Comparison of ENCODE assay signal across 11 cellular contexts in genomic region chr6:166308769-166309589, GRCh38. TPM values are rescaled to one million over a fixed set of nuclear protein-coding genes. Genes with fewer than 3 reads are reported as not detected.
DNase-seq lines count a peak whose midpoint lies in the region; ATAC-seq and TF ChIP-seq lines count a peak whose summit lies in the region.
"Had no signal": no experiment of that assay in that cellular context is flagged by ENCODE, and none has a peak within 500 bp of the region (broad histone marks: within the 10 kb centered on the region; RNA-seq: fewer than 3 reads in every experiment).

No MANE protein-coding gene starts in this region.

- no peak for DNase-seq in H7
- DNase-seq in WTC11 (ENCODE audit: low spot score): no peak
- no peak for DNase-seq in lower lobe of right lung
- DNase-seq in mucosa of gallbladder (ENCODE audit: low spot score): no peak
- DNase-seq in osteoblast (ENCODE audit: insufficient read length, low spot score, missing footprints): no peak
- no peak for DNase-seq in activated CD4-positive, alpha-beta T cell treated with anti-CD3 and anti-CD28 coated beads, Interleukin-2, amount 50 U/mL, for 1 hour
- DNase-seq: effector CD4-positive, alpha-beta T cell; EL had no signal

- H3K4me3 Mint-ChIP-seq in WTC11: peak overlapping the region; percentile 56

- H3K4me1 ChIP-seq in ACC112 (ENCODE audit: control insufficient read depth, insufficient read depth, low read length, unreplicated experiment) (no peaks in the 10 kb centered on the region), lower lobe of right lung (peaks cover 18% of the 10 kb centered on the region), osteoblast (ENCODE audit: insufficient read depth, low read length) (no peaks in the 10 kb centered on the region)

- H3K27ac ChIP-seq in ACC112 (ENCODE audit: low read depth, low read length): no peak overlapping the region
- H3K27ac ChIP-seq in lower lobe of right lung: no peak overlapping the region
- H3K27ac ChIP-seq in osteoblast (ENCODE audit: low read depth, low read length): no peak overlapping the region

- TF ChIP-seq CTCF in WTC11 (IDR thresholded peaks at IDR 0.05) (no peak), lower lobe of right lung (IDR thresholded peaks at IDR 0.05) (no peak), osteoblast (IDR thresholded peaks at IDR 0.05; ENCODE audit: extremely low read depth, low read depth, low read length) (no peak)

- H3K27me3 ChIP-seq in ACC112 (ENCODE audit: insufficient read depth, low read length) (peaks cover 62% of the 10 kb centered on the region), H7 (ENCODE audit: control insufficient read depth, insufficient read depth, low read length) (peaks cover 49% of the 10 kb centered on the region), lower lobe of right lung (ENCODE audit: low read depth) (peaks cover 44% of the 10 kb centered on the region), osteoblast (ENCODE audit: insufficient read depth, low read length) (peaks cover 49% of the 10 kb centered on the region)

- no peak overlapping the region for H3K27ac Mint-ChIP-seq in WTC11

- H3K79me2 ChIP-seq in ACC112 (ENCODE audit: control insufficient read depth, insufficient read depth, low read length, unreplicated experiment) (no peaks in the 10 kb centered on the region), osteoblast (ENCODE audit: insufficient read depth, low read length) (no peaks in the 10 kb centered on the region)

- ATAC-seq in WTC11: no peak
- ATAC-seq in lower lobe of right lung: no peak
- no peak for ATAC-seq in HG03378 (IDR thresholded peaks at IDR 0.05; ENCODE audit: unreplicated experiment)

- H3K36me3 ChIP-seq in ACC112 (ENCODE audit: insufficient read depth, low read length): no peaks in the 10 kb centered on the region
- H3K36me3 ChIP-seq in H7 (replicated peaks; ENCODE audit: control insufficient read depth, insufficient read depth, low read length): no peaks in the 10 kb centered on the region
- H3K36me3 ChIP-seq in lower lobe of right lung: no peaks in the 10 kb centered on the region
- no peaks in the 10 kb centered on the region for H3K36me3 ChIP-seq in osteoblast (ENCODE audit: insufficient read depth, low read length)

- H3K27me3 Mint-ChIP-seq in WTC11 (ENCODE audit: low read depth): peaks cover 57% of the 10 kb centered on the region

- H3K4me2 ChIP-seq in osteoblast (ENCODE audit: insufficient read depth, low read length): no peak overlapping the region

- H2AFZ ChIP-seq in ACC112 (ENCODE audit: low read length, unreplicated experiment) (no peak overlapping the region), osteoblast (ENCODE audit: low read length) (no peak overlapping the region)

- POLR2A ChIA-PET in WTC11 (lab: Charles Lee): no interaction called here

- H3K4me3 ChIP-seq in ACC112 (ENCODE audit: low read depth, low read length): peak overlapping the region; percentile 67; the same call in 1 of the 2 replicates
- H3K4me3 ChIP-seq in H7 (ENCODE audit: insufficient read depth, low read depth, low read length): peak overlapping the region; percentile 45
- peak overlapping the region; percentile 48 for H3K4me3 ChIP-seq in lower lobe of right lung
- H3K4me3 ChIP-seq in osteoblast (ENCODE audit: insufficient read depth, low read length): no peak overlapping the region

- CTCF ChIA-PET in WTC11 (lab: Charles Lee): interaction anchor here (0.8 to 2.3 kb wide), 11 partner anchors 24 to 312 kb away, joined by 3 to 17 read pairs (median 3); partner anchors contain the start of gene TBXT

- H3K36me3 Mint-ChIP-seq in WTC11: no peaks in the 10 kb centered on the region

- H3K9me3 Mint-ChIP-seq in WTC11: no peaks in the 10 kb centered on the region

- intact Hi-C loops in lower lobe of right lung (cut with DNase I): no loop called here

- H3K9me3 ChIP-seq in lower lobe of right lung (no peaks in the 10 kb centered on the region), osteoblast (ENCODE audit: low read depth, low read length) (no peaks in the 10 kb centered on the region)

- peaks cover 13% of the 10 kb centered on the region for H3K4me1 Mint-ChIP-seq in WTC11

- H4K20me1 ChIP-seq in osteoblast (ENCODE audit: insufficient read depth, low read length): no peaks in the 10 kb centered on the region

TF ChIP-seq in WTC11, 78 proteins besides CTCF, POLR2A, EP300 and RAD21:
- TF ChIP-seq MAX (CRISPR knock-in tag; IDR thresholded peaks at IDR 0.05) (peak; percentile 36; the same call in 1 of the 2 replicates), FOXP1 (CRISPR knock-in tag; IDR thresholded peaks at IDR 0.05; ENCODE audit: borderline replicate concordance) (0 out of 2 replicates have a peak, but pooled peaks have one; percentile 48), PRDM15 (CRISPR knock-in tag; IDR thresholded peaks at IDR 0.05) (no peak)

RNA-seq across cellular contexts. Expression of gene PRR18, which starts 0.8 kb away (rescaled TPM):
- 0.07 and 0.11 TPM in 2 replicates for total RNA-seq in H7 (2014; rRNA removed; shearing (Covaris generic))
- total RNA-seq in WTC11 (2021) (0.16 to 0.52 TPM (median 0.39 TPM) in 3 replicates), lower lobe of right lung (0.59 TPM), mucosa of gallbladder (not detected), osteoblast (0.29 TPM in 1 of 2 replicates, not detected in the other)
- total RNA-seq: T-helper 1 cell treated with Interleukin-12 subunit alpha and Interleukin-12 subunit beta and Interleukin-4 antibody, amounts not matched to agents 30 ng/mL and 1 ng/mL, for 36 hours had no signal

RNA-seq across cellular contexts. Expression of gene SFT2D1, which starts 33.4 kb away (rescaled TPM):
- 50.1 and 58.0 TPM in 2 replicates for total RNA-seq in H7 (2014; rRNA removed; shearing (Covaris generic))
- total RNA-seq in WTC11 (2021) (48.0 to 53.1 TPM (median 49.4 TPM) in 3 replicates), lower lobe of right lung (52.8 TPM), mucosa of gallbladder (43.9 TPM), osteoblast (22.1 and 25.7 TPM in 2 replicates)
